ENCODE assay signal across 36 cellular contexts in genomic region chr1:117707371-117707770, GRCh38.
"Had no signal": no experiment of that assay in that cellular context is flagged by ENCODE, and none has a peak within 500 bp of the region (broad histone marks: within the 10 kb centered on the region; RNA-seq: fewer than 3 reads in every experiment).

No MANE protein-coding gene starts in this region.

- H3K36me3 ChIP-seq: MG63 had no signal

- DNase-seq: Karpas-422, Kasumi-1, MG63, MM.1S, MV-4-11, NCI-H1048, NCI-H1092, NCI-H1092 treated with DMSO at 0.1 percent for 48 hours, NCI-H1105, NCI-H1105 treated with DMSO at 0.1 percent for 48 hours, NCI-H1417, NCI-H1417 treated with DMSO at 0.1 percent for 48 hours, NCI-H1436, NCI-H1436 treated with DMSO at 0.1 percent for 48 hours, NCI-H146, NCI-H1694, NCI-H1694 treated with DMSO at 0.1 percent for 48 hours, NCI-H187, NCI-H187 treated with DMSO at 0.1 percent for 48 hours, NCI-H1930, NCI-H2029, NCI-H2029 treated with DMSO at 0.1 percent for 48 hours, NCI-H2081, NCI-H2081 treated with DMSO at 0.1 percent for 48 hours, NCI-H2107, NCI-H2171, NCI-H2171 treated with DMSO at 0.1 percent for 48 hours, NCI-H2227 treated with DMSO at 0.1 percent for 48 hours, NCI-H226, NCI-H345, NCI-H446, NCI-H446 treated with DMSO at 0.1 percent for 48 hours, NCI-H510A, NCI-H510A treated with DMSO at 0.1 percent for 48 hours, NCI-H524, NCI-H524 treated with DMSO at 0.1 percent for 48 hours had no signal

- H3K27me3 ChIP-seq: MG63 had no signal

- H3K4me3 ChIP-seq: MG63 had no signal
